In the genomic region with DNA sequence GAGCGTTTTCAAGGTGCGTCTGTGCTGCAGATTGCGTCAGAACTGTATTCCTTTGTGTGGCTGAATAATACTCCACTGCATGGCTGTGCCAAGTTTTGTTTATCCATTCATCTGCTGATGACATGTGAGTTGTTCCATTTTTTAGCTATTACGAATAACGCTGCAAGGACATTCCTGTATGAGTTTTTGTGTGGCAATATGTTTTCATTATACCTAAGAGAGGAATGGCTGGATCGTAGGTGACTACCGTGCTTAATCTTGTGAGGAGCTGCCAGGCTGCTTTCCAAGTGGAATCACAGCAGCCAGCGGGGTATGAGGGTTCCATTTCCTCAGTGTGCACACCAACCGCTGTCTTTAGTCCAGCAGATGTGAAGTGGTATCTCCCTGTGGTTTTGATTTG, we compare ENCODE assay signal across 1 cellular context.
TF ChIP-seq lines count a peak whose summit lies in the region.

No MANE protein-coding gene starts in this region.

TF ChIP-seq in HepG2, 621 proteins besides CTCF, POLR2A, EP300 and RAD21:
- TF ChIP-seq CEBPB (IDR thresholded peaks at IDR 0.05; ENCODE audit: borderline replicate concordance, low read depth, low read length) (peak; percentile 29; the same call in 1 of the 2 replicates), FUBP1 (CRISPR knock-in tag; IDR thresholded peaks at IDR 0.05; ENCODE audit: borderline replicate concordance) (no peak)
